ENCODE assay signal across 8 cellular contexts in genomic region chr5:112417931-112418358, GRCh38. TPM values are rescaled to one million over a fixed set of nuclear protein-coding genes. Genes with fewer than 3 reads are reported as not detected.
DNase-seq lines count a peak whose midpoint lies in the region; ATAC-seq lines count a peak whose summit lies in the region.

No MANE protein-coding gene starts in this region.

- peak overlapping the region; percentile 69 for H3K4me3 Mint-ChIP-seq in activated naive CD4-positive, alpha-beta T cell treated with anti-CD3 and anti-CD28 coated beads, Interleukin-2, amount 50 U/mL, for 24 hours

- peaks cover 41% of the 10 kb centered on the region for H3K27me3 Mint-ChIP-seq in activated naive CD4-positive, alpha-beta T cell treated with anti-CD3 and anti-CD28 coated beads, Interleukin-2, amount 50 U/mL, for 24 hours

- H3K36me3 Mint-ChIP-seq in activated naive CD4-positive, alpha-beta T cell treated with anti-CD3 and anti-CD28 coated beads, Interleukin-2, amount 50 U/mL, for 24 hours: no peaks in the 10 kb centered on the region

- intact Hi-C loops in left cardiac atrium (cut with DNase I): loop anchor here in 1 of 2 donors (10.0 kb wide), 2 partner anchors 73 to 163 kb away; no protein-coding TSS in a partner anchor

- no peak overlapping the region for H3K27ac Mint-ChIP-seq in activated naive CD4-positive, alpha-beta T cell treated with anti-CD3 and anti-CD28 coated beads, Interleukin-2, amount 50 U/mL, for 24 hours

- H3K4me1 Mint-ChIP-seq in activated naive CD4-positive, alpha-beta T cell treated with anti-CD3 and anti-CD28 coated beads, Interleukin-2, amount 50 U/mL, for 24 hours: peaks cover 9% of the 10 kb centered on the region

- DNase-seq in Daoy (ENCODE audit: low read depth) (peak; percentile 40), M059J (ENCODE audit: low read depth) (peak; percentile 4), left cardiac atrium (peak; percentile 87), pulmonary artery endothelial cell (ENCODE audit: low read depth, low spot score) (peak; percentile 52), 8988T (no peak), mesenteric fat pad (ENCODE audit: low spot score) (no peak)

- no peaks in the 10 kb centered on the region for H3K9me3 Mint-ChIP-seq in activated naive CD4-positive, alpha-beta T cell treated with anti-CD3 and anti-CD28 coated beads, Interleukin-2, amount 50 U/mL, for 24 hours

- ATAC-seq in GM21515 (IDR thresholded peaks at IDR 0.05; ENCODE audit: unreplicated experiment) (peak; percentile 61), left cardiac atrium (peak in 1 of 2 donors; percentile 14)

RNA-seq across cellular contexts. Expression of gene EPB41L4A, which starts 1.1 kb away (rescaled TPM):
- 3.4 and 7.9 TPM in 2 replicates for total RNA-seq in Daoy (2014; rRNA removed; shearing (Covaris generic))
- not detected in 2 replicates for total RNA-seq in M059J (2014; rRNA removed; shearing (Covaris generic))
- 10 to 100 TPM; 28.5 to 31.1 TPM for total RNA-seq in left cardiac atrium
- total RNA-seq in pulmonary artery endothelial cell: 13.4 and 18.3 TPM in 2 replicates
- total RNA-seq in mesenteric fat pad: 30.2 TPM

Comparison
In these comparisons a context has a peak if more than half of its experiments do, and no peak if none do; other contexts are left out.
1. DNase-seq: peak in Daoy (single experiment), M059J (single experiment), left cardiac atrium (single experiment) and pulmonary artery endothelial cell (single experiment); none in 8988T (single experiment) and mesenteric fat pad (single experiment).